25 cellular contexts compared by ENCODE assay signal in the genomic region with DNA sequence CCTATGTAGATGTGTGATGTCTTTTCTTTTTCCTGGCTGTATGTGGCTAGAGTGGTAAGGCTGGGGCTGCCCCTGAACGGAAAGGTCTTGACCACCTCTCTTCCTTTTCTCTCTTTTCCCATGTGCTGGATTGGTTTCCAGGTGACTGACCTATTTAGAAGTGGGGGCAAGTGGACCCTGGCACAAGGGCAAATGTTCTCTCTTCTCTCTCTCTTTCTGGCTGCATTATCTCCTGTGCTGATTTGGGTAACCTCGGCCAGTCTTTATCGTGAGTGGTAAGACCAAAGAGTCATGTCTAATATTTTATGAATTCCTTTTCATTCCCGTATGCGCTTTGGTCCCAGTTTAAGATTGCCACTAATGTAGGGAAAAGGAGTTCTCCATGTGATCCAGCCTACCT. TPM values are rescaled to one million over a fixed set of nuclear protein-coding genes. Genes with fewer than 3 reads are reported as not detected.
A peak's percentile ranks its signal among the peaks of the same experiment; 100 is the strongest.
DNase-seq lines count a peak whose midpoint lies in the region; ATAC-seq, FAIRE-seq and TF ChIP-seq lines count a peak whose summit lies in the region.
"Had no signal": no experiment of that assay in that cellular context is flagged by ENCODE, and none has a peak within 500 bp of the region (broad histone marks: within the 10 kb centered on the region; RNA-seq: fewer than 3 reads in every experiment).

No MANE protein-coding gene starts in this region.

- no peaks in the 10 kb centered on the region for H3K9me3 Mint-ChIP-seq in natural killer cell
- H3K9me3 Mint-ChIP-seq: CD14-positive monocyte had no signal

- POLR2A ChIA-PET in HepG2 (lab: Yijun Ruan, JAX), result no interaction called here

- TF ChIP-seq RAD21 in HepG2 (CRISPR knock-in tag; IDR thresholded peaks at IDR 0.05), result no peak

- no peaks in the 10 kb centered on the region for H3K9me3 ChIP-seq in heart left ventricle
- no peaks in the 10 kb centered on the region for H3K9me3 ChIP-seq in adipocyte (ENCODE audit: control insufficient read depth, low read length)
- H3K9me3 ChIP-seq in HepG2 (ENCODE audit: low read length), result no peaks in the 10 kb centered on the region
- H3K9me3 ChIP-seq in subcutaneous abdominal adipose tissue (ENCODE audit: control insufficient read depth in 5 of 5, low read length in 5 of 5), result no peaks in the 10 kb centered on the region
- H3K9me3 ChIP-seq: Peyer's patch, SJSA1 had no signal

- H3K4me3 ChIP-seq in heart left ventricle (no peak overlapping the region), adipocyte (ENCODE audit: low read length) (no peak overlapping the region), HepG2 (replicated peaks in 1 of 3; ENCODE audit: insufficient read depth in 1 of 3, low read depth in 2 of 3, low read length in 3 of 3) (no peak overlapping the region), subcutaneous abdominal adipose tissue (ENCODE audit: low read depth in 1 of 5, low read length in 5 of 5) (no peak overlapping the region)
- H3K4me3 ChIP-seq: Peyer's patch, SJSA1 had no signal

- peaks cover 31% of the 10 kb centered on the region for H3K79me2 ChIP-seq in HepG2 (ENCODE audit: insufficient read depth, low read length)

- DNase-seq in heart left ventricle (no peak), Right ventricle myocardium superior (no peak), adipocyte (ENCODE audit: low read depth) (no peak), HepG2 (ENCODE audit: low spot score) (no peak), NOMO-1 treated with DMSO at 0.1 percent for 48 hours (lab: John Stamatoyannopoulos, UW; ENCODE audit: unreplicated experiment) (no peak), natural killer cell (no peak)
- no peak for DNase-seq in activated T-cell treated with anti-CD3 and anti-CD28 coated beads, Interleukin-2, amount 50 U/mL, for 1 hour
- DNase-seq: EL, GF-D8, GOT3, HCEC 1CT, KBM-7, NCI-H1092 treated with DMSO at 0.1 percent for 48 hours, NCI-H1436 treated with DMSO at 0.1 percent for 48 hours, NCI-H2029 treated with DMSO at 0.1 percent for 48 hours, NCI-H345, NCI-H524, NCI-H82, Peyer's patch had no signal

- TF ChIP-seq EP300 in HepG2 (IDR thresholded peaks at IDR 0.05; ENCODE audit: low read depth in 2 of 2, low read length in 2 of 2), result no peak
- TF ChIP-seq EP300 in HepG2 (CRISPR knock-in tag; IDR thresholded peaks at IDR 0.05; ENCODE audit: borderline replicate concordance), result no peak

- H4K20me1 ChIP-seq in HepG2 (ENCODE audit: insufficient read depth, low read length), result peaks cover 12% of the 10 kb centered on the region

- peaks cover 9% of the 10 kb centered on the region for H3K36me3 Mint-ChIP-seq in natural killer cell

- H3K4me3 Mint-ChIP-seq in natural killer cell, result no peak overlapping the region
- H3K4me3 Mint-ChIP-seq: CD14-positive monocyte had no signal

- BruUV-seq in HepG2 (replicated peaks; lab: Mats Ljungman, UMichigan), result no TSS peak

- no peak overlapping the region for H3K27ac Mint-ChIP-seq in natural killer cell
- H3K27ac Mint-ChIP-seq: CD14-positive monocyte had no signal

- H3K36me3 ChIP-seq in heart left ventricle (peaks cover 0 to 51% (median 31%) of the 10 kb centered on the region in 9 donors), adipocyte (ENCODE audit: control insufficient read depth, insufficient read depth, low read length, severe bottlenecking) (peaks cover 37% of the 10 kb centered on the region), HepG2 (replicated peaks in 1 of 2; ENCODE audit: control insufficient read depth in 1 of 2, insufficient read depth in 2 of 2, low read length in 2 of 2) (peaks cover 2 to 65% of the 10 kb centered on the region in 2 experiments), subcutaneous abdominal adipose tissue (ENCODE audit: control insufficient read depth in 5 of 5, insufficient read depth in 5 of 5, low read length in 5 of 5) (peaks cover 10 to 19% (median 15%) of the 10 kb centered on the region in 5 donors)

- WGBS in heart left ventricle, 4 donors, result 70 to 78% (median 75%) methylated on average over 5 of the region's 5 CpGs
- 91% methylated on average over 5 of the region's 5 CpGs for WGBS in HepG2 (ENCODE audit: low lambda C conversion rate)

- H3K27ac ChIP-seq in heart left ventricle (peak overlapping the region in 10 of 12 donors; percentile 2 to 62 (median 40)), HepG2 (ENCODE audit: extremely low read length, insufficient read depth, low read length) (peak overlapping the region; percentile 6), subcutaneous abdominal adipose tissue (ENCODE audit: low read depth, low read length) (peak overlapping the region; percentile 66)
- H3K27ac ChIP-seq: HL-60, SJSA1 had no signal

- intact Hi-C loops in heart left ventricle (cut with DNase I) (loop anchor here in 3 of 10 donors (5.0 kb wide), 2 partner anchors 38 to 82 kb away; no protein-coding TSS in a partner anchor), Right ventricle myocardium superior (cut with DNase I) (no loop called here), HepG2 (cut with micrococcal nuclease; ENCODE audit: unreplicated experiment) (loop anchor here (10.0 kb wide), 1 partner anchor 274 kb away; the partner anchor contains the start of gene ATP6V0A2), natural killer cell (cut with micrococcal nuclease) (no loop called here)

- in situ Hi-C loops in HepG2 (cut with HindIII; ENCODE audit: extremely low pct_ligation_motif_present, low pct_unique_long_range_greater_than_20kb), result no loop called here

- TF ChIP-seq POLR2A in heart left ventricle (IDR thresholded peaks at IDR 0.05), result no peak
- no peak for TF ChIP-seq POLR2A in HepG2 (IDR thresholded peaks at IDR 0.05; ENCODE audit: insufficient read depth in 1 of 2, low read depth in 2 of 2, low read length in 2 of 2)

- no peaks in the 10 kb centered on the region for H3K27me3 ChIP-seq in heart left ventricle
- H3K27me3 ChIP-seq in adipocyte (replicated peaks; ENCODE audit: control insufficient read depth, insufficient read depth, low read length), result no peaks in the 10 kb centered on the region
- H3K27me3 ChIP-seq in HepG2 (ENCODE audit: control insufficient read depth in 1 of 2, insufficient read depth in 2 of 2, low read length in 2 of 2), result no peaks in the 10 kb centered on the region
- no peaks in the 10 kb centered on the region for H3K27me3 ChIP-seq in subcutaneous abdominal adipose tissue (ENCODE audit: control insufficient read depth in 5 of 5, insufficient read depth in 4 of 5, low read length in 5 of 5)
- H3K27me3 ChIP-seq: Peyer's patch, SJSA1 had no signal

- ATAC-seq in heart left ventricle (no peak), Right ventricle myocardium superior (ENCODE audit: poor library complexity) (no peak), HepG2 (no peak), natural killer cell (no peak)

- 0 out of 2 replicates have a peak overlapping the region, but pooled peaks have one; percentile 19 for H3K4me2 ChIP-seq in HepG2 (ENCODE audit: low read depth, low read length)

- CTCF ChIA-PET in HepG2 (lab: Yijun Ruan, JAX; ENCODE audit: low intra/inter-chr PET ratio, low total read pairs), result no interaction called here

- no peak overlapping the region for H2AFZ ChIP-seq in HepG2 (ENCODE audit: low read length)

- H3K4me1 ChIP-seq in heart left ventricle, result peaks cover 7 to 82% (median 48%) of the 10 kb centered on the region in 12 donors
- H3K4me1 ChIP-seq in adipocyte (ENCODE audit: control insufficient read depth, insufficient read depth, low read length), result peaks cover 66% of the 10 kb centered on the region
- H3K4me1 ChIP-seq in HepG2 (ENCODE audit: insufficient read depth, low read length), result peaks cover 50% of the 10 kb centered on the region
- H3K4me1 ChIP-seq in subcutaneous abdominal adipose tissue (ENCODE audit: control insufficient read depth in 5 of 5, insufficient read depth in 5 of 5, low read length in 5 of 5), result peaks cover 5 to 70% (median 47%) of the 10 kb centered on the region in 5 donors
- H3K4me1 ChIP-seq: SJSA1 had no signal

- peaks cover 29 to 37% of the 10 kb centered on the region in 2 donors for H3K4me1 Mint-ChIP-seq in natural killer cell

- no peaks in the 10 kb centered on the region for H3K27me3 Mint-ChIP-seq in natural killer cell (ENCODE audit: low read depth in 2 of 2)

- peak overlapping the region; percentile 75 for H3K9ac ChIP-seq in adipocyte (ENCODE audit: low read length)
- H3K9ac ChIP-seq in HepG2 (ENCODE audit: insufficient read depth, low read depth, low read length), result no peak overlapping the region; the same call in 1 of the 2 replicates
- H3K9ac ChIP-seq in subcutaneous abdominal adipose tissue (ENCODE audit: low read length in 5 of 5), result no peak overlapping the region

- FAIRE-seq in HepG2 (lab: Jason Lieb, UNC), result no peak
- FAIRE-seq: A204.1, GM19239 had no signal

- TF ChIP-seq CTCF in heart left ventricle (IDR thresholded peaks at IDR 0.05) (no peak), HepG2 (CRISPR knock-in tag; IDR thresholded peaks at IDR 0.05) (no peak), natural killer cell (IDR thresholded peaks at IDR 0.05) (no peak)

RNA-seq across cellular contexts. Expression of gene ZNF664, which starts 16.2 kb away (rescaled TPM):
- total RNA-seq in heart left ventricle, result 100 to 1,000 TPM in 1 of 9 donors, 10 to 100 TPM in 8; 59.8 to 104 (median 78.0) TPM
- 10 to 100 TPM; 43.1 to 67.4 TPM for polyA plus RNA-seq in heart left ventricle
- 71.3 TPM for total RNA-seq in Right ventricle myocardium superior
- total RNA-seq in HepG2 (2016; rRNA removed; fragmentation: Illumina TruSeq; extraction: Trizol), result 56.5 and 109 TPM in 2 replicates
- 17.1 and 19.6 TPM in 2 replicates for total RNA-seq in HepG2 (2016; cell fraction: cytosol; rRNA removed; fragmentation: Illumina TruSeq; extraction: Trizol; ENCODE audit: low read depth)
- total RNA-seq in HepG2 (2016; cell fraction: insoluble cytoplasmic fraction; rRNA removed; fragmentation: Illumina TruSeq; extraction: Trizol), result 63.9 and 99.8 TPM in 2 replicates
- 84.3 and 86.0 TPM in 2 replicates for total RNA-seq in HepG2 (2016; cell fraction: membrane; rRNA removed; fragmentation: Illumina TruSeq; extraction: Trizol)
- total RNA-seq in HepG2 (2016; cell fraction: nucleus; rRNA removed; fragmentation: Illumina TruSeq; extraction: Trizol), result 64.5 and 64.7 TPM in 2 replicates
- polyA plus RNA-seq in HepG2 (2011; rRNA removed), result 43.9 and 46.1 TPM in 2 replicates
- 25.5 and 35.4 TPM in 2 replicates for polyA plus RNA-seq in HepG2 (2011; cell fraction: cytosol; rRNA removed)
- 44.8 and 58.7 TPM in 2 replicates for polyA plus RNA-seq in HepG2 (2011; cell fraction: nucleus; rRNA removed)
- 43.4 and 52.1 TPM in 2 replicates for polyA plus RNA-seq in HepG2 (2012)
- 20.6 and 23.0 TPM in 2 replicates for polyA plus RNA-seq in HepG2 (2016; cell fraction: cytosol; fragmentation: Illumina TruSeq; extraction: Trizol; ENCODE audit: low read depth)
- polyA plus RNA-seq in HepG2 (2016; cell fraction: insoluble cytoplasmic fraction; fragmentation: Illumina TruSeq; extraction: Trizol; ENCODE audit: low read depth), result 101 and 102 TPM in 2 replicates
- 67.1 and 72.2 TPM in 2 replicates for polyA plus RNA-seq in HepG2 (2016; cell fraction: membrane; fragmentation: Illumina TruSeq; extraction: Trizol; ENCODE audit: low read depth)
- polyA plus RNA-seq in HepG2 (2016; cell fraction: nucleus; fragmentation: Illumina TruSeq; extraction: Trizol; ENCODE audit: insufficient read depth, low read depth), result 80.2 and 81.9 TPM in 2 replicates
- 36.2 and 75.5 TPM in 2 replicates for polyA minus RNA-seq in HepG2 (2011; rRNA and poly(A)+ RNA removed; ENCODE audit: low replicate concordance)
- 24.4 and 29.4 TPM in 2 replicates for polyA minus RNA-seq in HepG2 (2011; cell fraction: cytosol; rRNA and poly(A)+ RNA removed)
- polyA minus RNA-seq in HepG2 (2011; cell fraction: nucleus; rRNA and poly(A)+ RNA removed), result 53.6 and 59.6 TPM in 2 replicates
- total RNA-seq in natural killer cell, result 10 to 100 TPM; 36.0 to 47.3 (median 46.9) TPM

RNA-seq across cellular contexts. Expression of gene CCDC92, which starts 16.5 kb away (rescaled TPM):
- total RNA-seq in heart left ventricle (10 to 100 TPM; 37.8 to 77.6 (median 57.3) TPM), Right ventricle myocardium superior (54.0 TPM), HepG2 (2016; rRNA removed; fragmentation: Illumina TruSeq; extraction: Trizol) (4.6 and 5.4 TPM in 2 replicates), natural killer cell (10 to 100 TPM; 37.6 to 42.4 (median 39.1) TPM)
- polyA plus RNA-seq in heart left ventricle (10 to 100 TPM; 58.1 to 86.1 TPM), HepG2 (2011; rRNA removed) (14.7 and 17.0 TPM in 2 replicates)
- 6.8 and 8.3 TPM in 2 replicates for total RNA-seq in HepG2 (2016; cell fraction: cytosol; rRNA removed; fragmentation: Illumina TruSeq; extraction: Trizol; ENCODE audit: low read depth)
- total RNA-seq in HepG2 (2016; cell fraction: insoluble cytoplasmic fraction; rRNA removed; fragmentation: Illumina TruSeq; extraction: Trizol), result 3.3 and 3.9 TPM in 2 replicates
- 15.8 and 17.8 TPM in 2 replicates for total RNA-seq in HepG2 (2016; cell fraction: membrane; rRNA removed; fragmentation: Illumina TruSeq; extraction: Trizol)
- total RNA-seq in HepG2 (2016; cell fraction: nucleus; rRNA removed; fragmentation: Illumina TruSeq; extraction: Trizol), result 5.2 and 5.7 TPM in 2 replicates
- 12.2 and 12.3 TPM in 2 replicates for polyA plus RNA-seq in HepG2 (2011; cell fraction: cytosol; rRNA removed)
- 19.1 and 22.3 TPM in 2 replicates for polyA plus RNA-seq in HepG2 (2011; cell fraction: nucleus; rRNA removed)
- 19.7 and 20.6 TPM in 2 replicates for polyA plus RNA-seq in HepG2 (2012)
- 46.0 and 49.0 TPM in 2 replicates for polyA plus RNA-seq in HepG2 (2016; cell fraction: cytosol; fragmentation: Illumina TruSeq; extraction: Trizol; ENCODE audit: low read depth)
- 12.2 and 19.6 TPM in 2 replicates for polyA plus RNA-seq in HepG2 (2016; cell fraction: insoluble cytoplasmic fraction; fragmentation: Illumina TruSeq; extraction: Trizol; ENCODE audit: low read depth)
- polyA plus RNA-seq in HepG2 (2016; cell fraction: membrane; fragmentation: Illumina TruSeq; extraction: Trizol; ENCODE audit: low read depth), result 66.4 and 70.7 TPM in 2 replicates
- polyA plus RNA-seq in HepG2 (2016; cell fraction: nucleus; fragmentation: Illumina TruSeq; extraction: Trizol; ENCODE audit: insufficient read depth, low read depth), result 21.7 and 23.0 TPM in 2 replicates
- 4.1 and 12.5 TPM in 2 replicates for polyA minus RNA-seq in HepG2 (2011; rRNA and poly(A)+ RNA removed; ENCODE audit: low replicate concordance)
- polyA minus RNA-seq in HepG2 (2011; cell fraction: cytosol; rRNA and poly(A)+ RNA removed), result 4.6 and 5.2 TPM in 2 replicates
- polyA minus RNA-seq in HepG2 (2011; cell fraction: nucleus; rRNA and poly(A)+ RNA removed), result 14.3 and 19.6 TPM in 2 replicates

Comparison
In these comparisons a context has a peak if more than half of its experiments do, and no peak if none do; other contexts are left out.
1. H3K27ac ChIP-seq: peak in every context shown above with its lines; median percentile 66 in subcutaneous abdominal adipose tissue; 40 in heart left ventricle; 6 in HepG2.